Comparison of ENCODE assay signal across 17 cellular contexts in the genomic region with DNA sequence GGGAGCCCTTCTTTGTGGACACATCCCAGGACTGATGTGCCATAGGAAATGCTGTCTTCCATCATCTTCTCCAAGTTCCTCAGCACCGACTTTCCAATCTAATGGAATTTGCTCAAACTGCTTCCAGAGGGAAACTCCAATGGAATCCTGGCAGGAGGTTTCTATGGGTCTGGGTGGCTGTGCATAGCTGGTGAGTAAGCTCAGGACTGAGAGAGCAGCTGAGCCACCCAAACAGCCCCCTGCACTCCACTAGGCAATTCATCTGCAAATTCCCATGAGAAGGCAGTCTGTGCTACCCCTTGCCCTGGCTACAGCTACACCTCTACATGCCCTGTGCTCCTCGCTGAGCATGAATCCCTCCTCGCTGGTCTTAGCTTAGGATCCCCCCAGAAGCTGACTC.
"Had no signal": no experiment of that assay in that cellular context is flagged by ENCODE, and none has a peak within 500 bp of the region (broad histone marks: within the 10 kb centered on the region; RNA-seq: fewer than 3 reads in every experiment).

No MANE protein-coding gene starts in this region.

- H3K4me3 ChIP-seq: dorsolateral prefrontal cortex, gastrocnemius medialis, heart right ventricle, suprapubic skin, tibial nerve, upper lobe of right lung, vagina had no signal

- ATAC-seq: gastrocnemius medialis; stimulated activated effector memory CD8-positive, alpha-beta T cell treated with anti-CD3 and anti-CD28 coated beads, Interleukin-12 subunit alpha, Interleukin-12 subunit beta, amount 100 ng/mL, for 72 hours; stimulated activated naive CD8-positive, alpha-beta T cell treated with anti-CD3 and anti-CD28 coated beads, Interleukin-15, Interleukin-2, amounts not matched to agents 100 U/mL and 50 U/mL, for 24 hours; upper lobe of right lung had no signal

- H3K9me3 Mint-ChIP-seq: naive B cell; nephron progenitor cell; stimulated activated effector memory CD8-positive, alpha-beta T cell treated with anti-CD3 and anti-CD28 coated beads, Interleukin-12 subunit alpha, Interleukin-12 subunit beta, amount 100 ng/mL, for 72 hours had no signal

- H3K27ac ChIP-seq: gastrocnemius medialis, suprapubic skin, tibial nerve, upper lobe of right lung, vagina had no signal

- H3K36me3 ChIP-seq: gastrocnemius medialis, heart right ventricle, suprapubic skin, tibial nerve, upper lobe of right lung, vagina had no signal

- H3K4me3 Mint-ChIP-seq: naive B cell; nephron progenitor cell; stimulated activated effector memory CD8-positive, alpha-beta T cell treated with anti-CD3 and anti-CD28 coated beads, Interleukin-12 subunit alpha, Interleukin-12 subunit beta, amount 100 ng/mL, for 72 hours had no signal

- H3K9me3 ChIP-seq: gastrocnemius medialis, heart right ventricle, suprapubic skin, tibial nerve, upper lobe of right lung, vagina had no signal

- H3K4me1 Mint-ChIP-seq: naive B cell; stimulated activated effector memory CD8-positive, alpha-beta T cell treated with anti-CD3 and anti-CD28 coated beads, Interleukin-12 subunit alpha, Interleukin-12 subunit beta, amount 100 ng/mL, for 72 hours had no signal

- H3K27ac Mint-ChIP-seq: nephron progenitor cell; stimulated activated effector memory CD8-positive, alpha-beta T cell treated with anti-CD3 and anti-CD28 coated beads, Interleukin-12 subunit alpha, Interleukin-12 subunit beta, amount 100 ng/mL, for 72 hours had no signal

- H3K4me1 ChIP-seq: upper lobe of right lung, vagina had no signal

- H3K27me3 ChIP-seq: dorsolateral prefrontal cortex, gastrocnemius medialis, heart right ventricle, suprapubic skin, tibial nerve, upper lobe of right lung, vagina had no signal

- DNase-seq: cortex of kidney; dorsolateral prefrontal cortex; effector CD8-positive, alpha-beta T cell; gastrocnemius medialis; islet precursor cell; naive B cell; nephron progenitor cell; posterior cingulate gyrus; stimulated activated CD4-positive, alpha-beta T cell treated with anti-CD3 and anti-CD28 coated beads, Interleukin-4, amount 100 ng/mL, for 1 hour; stimulated activated CD8-positive, alpha-beta memory T cell treated with anti-CD3 and anti-CD28 coated beads, Interleukin-4, amount 100 ng/mL, for 48 hours; stimulated activated naive CD8-positive, alpha-beta T cell treated with anti-CD3 and anti-CD28 coated beads, Interleukin-15, Interleukin-2, amounts not matched to agents 100 U/mL and 50 U/mL, for 24 hours; upper lobe of right lung had no signal

- H3K36me3 Mint-ChIP-seq: naive B cell; stimulated activated effector memory CD8-positive, alpha-beta T cell treated with anti-CD3 and anti-CD28 coated beads, Interleukin-12 subunit alpha, Interleukin-12 subunit beta, amount 100 ng/mL, for 72 hours had no signal
